ENCODE assay signal across 8 cellular contexts in the genomic region with DNA sequence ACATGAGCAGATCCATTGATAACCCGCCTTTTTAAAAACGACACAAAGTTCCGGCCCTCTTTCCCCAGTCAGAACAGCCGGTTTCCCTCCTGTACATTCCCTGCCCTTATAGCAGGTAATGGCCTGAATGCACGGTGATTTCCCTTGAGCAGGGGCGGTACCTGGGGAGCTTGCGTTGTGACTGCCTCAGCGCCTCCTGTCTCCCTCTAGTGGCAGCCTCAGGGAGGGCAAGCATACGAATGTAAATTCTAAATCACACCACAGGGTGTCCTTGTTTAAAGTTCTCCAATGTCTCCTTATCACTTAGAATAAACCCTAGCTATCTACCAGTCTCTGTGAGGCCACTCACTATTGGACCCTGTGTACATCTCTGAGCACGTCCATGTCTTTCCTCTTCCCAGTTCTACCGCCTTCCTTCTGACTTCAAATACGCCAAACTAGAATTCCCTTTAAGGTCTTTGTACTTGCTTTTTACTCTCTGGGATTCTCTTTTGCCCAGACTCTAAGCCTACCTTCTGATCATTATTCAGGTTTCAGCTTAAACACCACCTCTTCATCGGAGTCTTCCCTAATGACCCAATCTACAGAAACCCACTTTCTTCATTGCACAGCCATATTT. TPM values are rescaled to one million over a fixed set of nuclear protein-coding genes. Genes with fewer than 3 reads are reported as not detected.
DNase-seq lines count a peak whose midpoint lies in the region; ATAC-seq and TF ChIP-seq lines count a peak whose summit lies in the region.

No MANE protein-coding gene starts in this region.

- H3K9me3 Mint-ChIP-seq in chondrocyte (ENCODE audit: low read depth) (peaks cover 4% of the 10 kb centered on the region), type B pancreatic cell (peaks cover 6% of the 10 kb centered on the region)
- H3K9me3 Mint-ChIP-seq in naive thymus-derived CD8-positive, alpha-beta T cell, result no peaks in the 10 kb centered on the region

- DNase-seq in SIG-M5 treated with dmso at 0.1 percent for 504 hours (lab: John Stamatoyannopoulos, UW; ENCODE audit: unreplicated experiment) (peak; percentile 43), SIG-M5 (lab: John Stamatoyannopoulos, UW) (no peak), NCI-H1694 treated with DMSO at 0.1 percent for 48 hours (lab: John Stamatoyannopoulos, UW) (peak; percentile 46), chondrocyte (ENCODE audit: low spot score) (no peak), type B pancreatic cell (ENCODE audit: extremely low spot score, unreplicated experiment) (no peak)
- DNase-seq in activated CD4-positive, CD25-positive, alpha-beta regulatory T cell (lab: John Stamatoyannopoulos, UW), result peak; percentile 4 to 29 (median 12)
- DNase-seq in naive thymus-derived CD8-positive, alpha-beta T cell, result peak; percentile 22 to 80 (median 56)

- no peaks in the 10 kb centered on the region for H3K36me3 Mint-ChIP-seq in chondrocyte (ENCODE audit: low read depth)
- no peaks in the 10 kb centered on the region for H3K36me3 Mint-ChIP-seq in naive thymus-derived CD8-positive, alpha-beta T cell
- H3K36me3 Mint-ChIP-seq in type B pancreatic cell, result no peaks in the 10 kb centered on the region

- POLR2A ChIA-PET in naive thymus-derived CD8-positive, alpha-beta T cell (lab: Charles Lee), result no interaction called here

- ATAC-seq in HG02884 (IDR thresholded peaks at IDR 0.05; ENCODE audit: unreplicated experiment), result peak; percentile 99
- ATAC-seq in naive thymus-derived CD8-positive, alpha-beta T cell, result peak; percentile 86

- H3K4me1 Mint-ChIP-seq in chondrocyte (ENCODE audit: low read depth), result no peaks in the 10 kb centered on the region
- peaks cover 0 to 6% (median 0%) of the 10 kb centered on the region in 4 donors for H3K4me1 Mint-ChIP-seq in naive thymus-derived CD8-positive, alpha-beta T cell
- H3K4me1 Mint-ChIP-seq in type B pancreatic cell (ENCODE audit: unreplicated experiment), result peaks cover 5% of the 10 kb centered on the region

- H3K27ac Mint-ChIP-seq in chondrocyte (ENCODE audit: unreplicated experiment), result no peak overlapping the region
- no peak overlapping the region for H3K27ac Mint-ChIP-seq in naive thymus-derived CD8-positive, alpha-beta T cell
- H3K27ac Mint-ChIP-seq in type B pancreatic cell, result no peak overlapping the region

- no peaks in the 10 kb centered on the region for H3K27me3 Mint-ChIP-seq in chondrocyte (ENCODE audit: low read depth)
- peaks cover 0 to 6% (median 0%) of the 10 kb centered on the region in 5 donors for H3K27me3 Mint-ChIP-seq in naive thymus-derived CD8-positive, alpha-beta T cell
- H3K27me3 Mint-ChIP-seq in type B pancreatic cell, result no peaks in the 10 kb centered on the region

- TF ChIP-seq CTCF in chondrocyte (IDR thresholded peaks at IDR 0.05) (peak; percentile 82), type B pancreatic cell (conservative IDR thresholded peaks at IDR 0.05) (peak; percentile 82)

- H3K4me3 Mint-ChIP-seq in chondrocyte (ENCODE audit: unreplicated experiment) (no peak overlapping the region), type B pancreatic cell (no peak overlapping the region)
- no peak overlapping the region for H3K4me3 Mint-ChIP-seq in naive thymus-derived CD8-positive, alpha-beta T cell

RNA-seq across cellular contexts. Expression of gene LDB2, which starts 18.4 kb away (rescaled TPM):
- total RNA-seq in chondrocyte (1.5 to 6.3 TPM (median 2.0 TPM) in 3 replicates), type B pancreatic cell (ENCODE audit: low replicate concordance) (1.5 and 31.5 TPM in 2 replicates)
- total RNA-seq in naive thymus-derived CD8-positive, alpha-beta T cell, result not detected
- polyA plus RNA-seq in naive thymus-derived CD8-positive, alpha-beta T cell, result under 1 TPM in 1 of 3 donors, not detected in 2; 0.38 TPM

Comparison
In these comparisons a context has a peak if more than half of its experiments do, and no peak if none do; other contexts are left out.
1. DNase-seq: peak in SIG-M5 treated with dmso at 0.1 percent for 504 hours (single experiment), NCI-H1694 treated with DMSO at 0.1 percent for 48 hours (single experiment), activated CD4-positive, CD25-positive, alpha-beta regulatory T cell (4 of 4) and naive thymus-derived CD8-positive, alpha-beta T cell (10 of 10); none in SIG-M5 (single experiment), chondrocyte (single experiment) and type B pancreatic cell (single experiment).